In the genomic region with DNA sequence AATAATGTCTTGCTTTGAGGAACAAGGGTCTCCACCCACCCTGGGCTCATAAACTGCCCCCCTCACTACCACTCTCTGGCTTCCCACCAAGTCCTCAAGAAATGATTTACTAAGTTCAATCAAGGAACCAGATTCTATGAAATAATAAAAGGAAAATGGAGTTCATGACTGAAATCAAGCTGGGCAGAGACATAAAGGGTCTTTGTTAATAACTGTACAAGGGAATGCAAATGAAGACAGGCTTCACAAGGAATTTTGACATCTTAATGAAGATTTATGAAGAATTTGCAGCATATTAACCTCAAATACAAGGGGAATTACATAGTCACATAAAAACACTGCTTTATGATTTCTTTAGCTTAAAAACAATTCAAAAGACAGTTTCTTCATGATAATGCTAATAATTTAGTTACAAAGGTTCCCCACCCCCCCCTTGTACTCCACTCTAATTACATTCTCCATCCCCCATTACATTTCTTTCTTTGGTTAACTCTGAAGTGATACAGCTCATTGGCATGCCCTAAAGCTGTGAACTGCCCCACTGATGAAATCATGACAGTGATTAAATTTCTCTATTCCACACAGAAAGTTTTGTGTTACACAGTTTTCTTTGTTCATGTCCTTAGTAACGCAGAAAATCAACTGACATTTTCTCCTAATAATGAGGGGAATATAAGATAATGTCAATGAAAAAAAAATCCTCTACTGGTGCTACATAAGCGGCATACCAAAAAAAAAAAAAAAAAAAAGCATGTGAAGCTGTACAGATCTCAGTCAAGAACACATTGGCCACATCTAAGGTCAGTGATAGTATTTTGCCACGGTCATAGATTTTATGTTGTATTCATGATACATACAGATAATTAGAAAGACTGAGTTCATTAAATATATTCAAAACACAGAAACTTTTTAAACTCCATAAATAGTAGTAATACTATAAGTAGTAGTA, we compare ENCODE assay signal across 11 cellular contexts. TPM values are rescaled to one million over a fixed set of nuclear protein-coding genes. Genes with fewer than 3 reads are reported as not detected.
DNase-seq lines count a peak whose midpoint lies in the region; ATAC-seq and TF ChIP-seq lines count a peak whose summit lies in the region.
"Had no signal": no experiment of that assay in that cellular context is flagged by ENCODE, and none has a peak within 500 bp of the region (broad histone marks: within the 10 kb centered on the region; RNA-seq: fewer than 3 reads in every experiment).

No MANE protein-coding gene starts in this region.

- H3K9me3 ChIP-seq in cardiac muscle cell (ENCODE audit: low read depth) (no peaks in the 10 kb centered on the region), left ventricle myocardium inferior (replicated peaks) (no peaks in the 10 kb centered on the region), adipocyte (ENCODE audit: control insufficient read depth, low read length) (no peaks in the 10 kb centered on the region), transverse colon (no peaks in the 10 kb centered on the region)

- DNase-seq in cardiac muscle cell (ENCODE audit: low read depth in 1 of 2, low spot score in 1 of 2) (peak in 1 of 2 donors; percentile 68), left ventricle myocardium inferior (no peak), adipocyte (ENCODE audit: low read depth) (peak; percentile 74), glomerular visceral epithelial cell (ENCODE audit: extremely low spot score) (peak; percentile 68), transverse colon (no peak), NCI-H510A (lab: John Stamatoyannopoulos, UW) (no peak), NAMALWA (ENCODE audit: low spot score) (no peak)
- DNase-seq: effector memory CD8-positive, alpha-beta T cell; left cardiac atrium; NCI-H187 had no signal

- TF ChIP-seq CTCF in cardiac muscle cell (IDR thresholded peaks at IDR 0.05; ENCODE audit: low read depth, low read length), result no peak
- TF ChIP-seq CTCF in left ventricle myocardium inferior (IDR thresholded peaks at IDR 0.05; ENCODE audit: borderline replicate concordance), result no peak
- no peak for TF ChIP-seq CTCF in transverse colon (IDR thresholded peaks at IDR 0.05)

- H3K9ac ChIP-seq in adipocyte (ENCODE audit: low read length), result peak overlapping the region; percentile 55

- in situ Hi-C loops in transverse colon (cut with MboI; ENCODE audit: low pct_ligation_motif_present in 1 of 4, low pct_unique_long_range_greater_than_20kb in 1 of 4, low sequenced_read_pairs in 3 of 4), result no loop called here

- intact Hi-C loops in left ventricle myocardium inferior (cut with micrococcal nuclease), result no loop called here
- intact Hi-C loops in transverse colon (cut with DNase I; ENCODE audit: low total_unique reads), result no loop called here

- TF ChIP-seq EP300 in transverse colon (IDR thresholded peaks at IDR 0.05; ENCODE audit: low read depth), result no peak

- H3K4me3 ChIP-seq in cardiac muscle cell (no peak overlapping the region), left ventricle myocardium inferior (no peak overlapping the region), adipocyte (ENCODE audit: low read length) (peak overlapping the region; percentile 35), transverse colon (no peak overlapping the region)

- H3K36me3 ChIP-seq in cardiac muscle cell (no peaks in the 10 kb centered on the region), left ventricle myocardium inferior (peaks cover 6% of the 10 kb centered on the region), adipocyte (ENCODE audit: control insufficient read depth, insufficient read depth, low read length, severe bottlenecking) (no peaks in the 10 kb centered on the region), transverse colon (no peaks in the 10 kb centered on the region)

- ATAC-seq in HG02885 (IDR thresholded peaks at IDR 0.05; ENCODE audit: poor library complexity, unreplicated experiment), result no peak
- ATAC-seq: effector memory CD8-positive, alpha-beta T cell had no signal

- no peak for TF ChIP-seq POLR2A in transverse colon (IDR thresholded peaks at IDR 0.05)

- WGBS in transverse colon (ENCODE audit: low coverage in 1 of 2), 2 donors, result 76 to 85% methylated on average over 3 of the region's 3 CpGs

- H3K27me3 ChIP-seq in cardiac muscle cell (no peaks in the 10 kb centered on the region), left ventricle myocardium inferior (ENCODE audit: low read depth) (no peaks in the 10 kb centered on the region), adipocyte (replicated peaks; ENCODE audit: control insufficient read depth, insufficient read depth, low read length) (no peaks in the 10 kb centered on the region), transverse colon (no peaks in the 10 kb centered on the region)

- H3K4me1 ChIP-seq in cardiac muscle cell (ENCODE audit: low read depth) (peaks cover 39% of the 10 kb centered on the region), left ventricle myocardium inferior (peaks cover 80% of the 10 kb centered on the region), adipocyte (ENCODE audit: control insufficient read depth, insufficient read depth, low read length) (peaks cover 39% of the 10 kb centered on the region), transverse colon (peaks cover 0 to 51% (median 19%) of the 10 kb centered on the region in 4 donors)

- peak overlapping the region; percentile 57 for H3K27ac ChIP-seq in cardiac muscle cell
- H3K27ac ChIP-seq in left ventricle myocardium inferior (replicated peaks), result no peak overlapping the region
- peak overlapping the region; percentile 6 to 28 (median 18) for H3K27ac ChIP-seq in transverse colon

RNA-seq across cellular contexts. Expression of a gene that starts 54.4 kb away (rescaled TPM):
- total RNA-seq in cardiac muscle cell (55.0 and 69.1 TPM in 2 replicates), left ventricle myocardium inferior (39.1 TPM), transverse colon (10 to 100 TPM; 40.3 to 80.4 (median 67.6) TPM)
- 54.8 and 80.6 TPM in 2 replicates for polyA plus RNA-seq in cardiac muscle cell

Comparison
In these comparisons a context has a peak if more than half of its experiments do, and no peak if none do; other contexts are left out.
1. DNase-seq: peak in adipocyte (single experiment) and glomerular visceral epithelial cell (single experiment); none in left ventricle myocardium inferior (single experiment), transverse colon (single experiment), NCI-H510A (single experiment) and NAMALWA (single experiment).